ENCODE assay signal across 16 cellular contexts in genomic region chr2:217231724-217232123, GRCh38.
"Had no signal": no experiment of that assay in that cellular context is flagged by ENCODE, and none has a peak within 500 bp of the region (broad histone marks: within the 10 kb centered on the region; RNA-seq: fewer than 3 reads in every experiment).

No MANE protein-coding gene starts in this region.

- H3K27me3 ChIP-seq: pancreas had no signal

- H3K9me3 ChIP-seq: pancreas had no signal

- H3K4me1 ChIP-seq: pancreas had no signal

- H3K27ac ChIP-seq: cardiac muscle cell, coronary artery, epithelial cell of prostate had no signal

- H3K36me3 ChIP-seq: cardiac muscle cell, pancreas had no signal

- DNase-seq: activated CD4-positive, alpha-beta T cell treated with anti-CD3 and anti-CD28 coated beads, Interleukin-2, amount 50 U/mL, for 48 hours; activated CD4-positive, CD25-positive, alpha-beta regulatory T cell treated with anti-CD3 and anti-CD28 coated beads, Interleukin-2, amount 50 U/mL, for 72 hours; activated CD8-positive, alpha-beta memory T cell treated with anti-CD3 and anti-CD28 coated beads, Interleukin-2, amount 10 ng/mL, durations not matched to agents 7 days and 5 days; activated gamma-delta T cell; activated T-cell treated with anti-CD3 and anti-CD28 coated beads, Interleukin-2, amount 50 U/mL, for 48 hours; effector memory CD4-positive, alpha-beta T cell; immature natural killer cell; left cardiac atrium; pancreas; stimulated activated CD4-positive, alpha-beta T cell treated with anti-CD3 and anti-CD28 coated beads, Interleukin-15, amount 100 ng/mL, for 24 hours; stimulated activated CD4-positive, alpha-beta T cell treated with anti-CD3 and anti-CD28 coated beads, Interleukin-4, amount 100 ng/mL, for 4 hours; stimulated activated naive CD8-positive, alpha-beta T cell treated with anti-CD3 and anti-CD28 coated beads, Interleukin-15, amount 100 ng/mL, for 72 hours had no signal

- H3K4me3 ChIP-seq: cardiac muscle cell, coronary artery, pancreas had no signal

- ATAC-seq: activated CD8-positive, alpha-beta memory T cell treated with anti-CD3 and anti-CD28 coated beads, Interleukin-2, amount 10 ng/mL, durations not matched to agents 7 days and 5 days; stimulated activated naive CD8-positive, alpha-beta T cell treated with anti-CD3 and anti-CD28 coated beads, Interleukin-15, amount 100 ng/mL, for 72 hours had no signal

- FAIRE-seq: pancreas, urothelium cell line had no signal
